In genomic region chr3:193620650-193621049, GRCh38 we compare ENCODE assay signal across 9 cellular contexts.
DNase-seq lines count a peak whose midpoint lies in the region; ATAC-seq and TF ChIP-seq lines count a peak whose summit lies in the region.
"Had no signal": no experiment of that assay in that cellular context is flagged by ENCODE, and none has a peak within 500 bp of the region (broad histone marks: within the 10 kb centered on the region; RNA-seq: fewer than 3 reads in every experiment).

No MANE protein-coding gene starts in this region.

- peak; percentile 69 for ATAC-seq in HG03175 (IDR thresholded peaks at IDR 0.05; ENCODE audit: unreplicated experiment)
- ATAC-seq: pancreas had no signal

- DNase-seq in GM12865 (ENCODE audit: low read depth): peak; percentile 59
- DNase-seq in GM20000 (ENCODE audit: low spot score): peak; percentile 25
- peak; percentile 3 for DNase-seq in epithelial cell of esophagus (ENCODE audit: low read depth)
- DNase-seq in HuH-7 (ENCODE audit: low spot score): no peak
- no peak for DNase-seq in NCI-H524 treated with DMSO at 0.1 percent for 48 hours (lab: John Stamatoyannopoulos, UW)
- DNase-seq in NCI-H1436 treated with DMSO at 0.1 percent for 48 hours (lab: John Stamatoyannopoulos, UW): no peak
- DNase-seq in NCI-H1417 (lab: John Stamatoyannopoulos, UW): no peak
- DNase-seq: pancreas had no signal

- TF ChIP-seq CTCF in GM12865 (IDR thresholded peaks at IDR 0.05; ENCODE audit: insufficient read depth, low read depth, low read length, missing control alignments) (no peak), GM20000 (IDR thresholded peaks at IDR 0.05; ENCODE audit: extremely low read depth, missing control alignments) (no peak), epithelial cell of esophagus (IDR thresholded peaks at IDR 0.05; ENCODE audit: insufficient read depth, low read depth, low read length, missing control alignments) (no peak)

- H3K4me3 ChIP-seq in GM12865 (ENCODE audit: low read depth, low read length) (no peak overlapping the region), epithelial cell of esophagus (ENCODE audit: low read length) (no peak overlapping the region)
- H3K4me3 ChIP-seq: pancreas had no signal

Comparison
In these comparisons a context has a peak if more than half of its experiments do, and no peak if none do; other contexts are left out.
1. DNase-seq: peak in GM12865 (single experiment), GM20000 (single experiment) and epithelial cell of esophagus (single experiment); none in HuH-7 (single experiment), NCI-H524 treated with DMSO at 0.1 percent for 48 hours (single experiment), NCI-H1436 treated with DMSO at 0.1 percent for 48 hours (single experiment) and NCI-H1417 (0 of 3).